ENCODE assay signal across 8 cellular contexts in genomic region chr7:87345166-87345927, GRCh38. TPM values are rescaled to one million over a fixed set of nuclear protein-coding genes. Genes with fewer than 3 reads are reported as not detected.
DNase-seq lines count a peak whose midpoint lies in the region; ATAC-seq lines count a peak whose summit lies in the region.

CROT (plus strand) TSS chr7:87345664; CDS start chr7:87349069, 3,405 bp downstream.

- H3K4me3 ChIP-seq in iPS-11a (ENCODE audit: low read depth, low read length) (peak within 1 kb of the TSS; percentile 58), skeletal muscle cell (ENCODE audit: low read depth, low read length) (peak within 1 kb of the TSS; percentile 80)

- peak; percentile 93 for DNase-seq in A172 (ENCODE audit: low spot score)
- DNase-seq in NCI-H2107 (lab: John Stamatoyannopoulos, UW): peak; percentile 86
- peak; percentile 85 for DNase-seq in UCSD-AML1 (lab: John Stamatoyannopoulos, UW; ENCODE audit: unreplicated experiment)
- DNase-seq in brain pericyte (ENCODE audit: low read depth, low spot score): peak; percentile 81
- peak; percentile 82 for DNase-seq in skeletal muscle cell (ENCODE audit: low read depth)

- ATAC-seq in GM18520 (IDR thresholded peaks at IDR 0.05; ENCODE audit: unreplicated experiment) (peak; percentile 97), HG03064 (IDR thresholded peaks at IDR 0.05; ENCODE audit: low read depth, unreplicated experiment) (peak; percentile 98)

RNA-seq across cellular contexts. Expression of gene CROT, which starts in this region (rescaled TPM):
- total RNA-seq in A172 (2014; rRNA removed; shearing (Covaris generic)): 22.2 and 28.5 TPM in 2 replicates

Comparison
In these comparisons a context has a peak if more than half of its experiments do, and no peak if none do; other contexts are left out.
1. Peak in every context shown above with its lines: DNase-seq, ATAC-seq and H3K4me3 ChIP-seq.